Comparison of ENCODE assay signal across 25 cellular contexts in genomic region chr1:185363205-185363604, GRCh38. TPM values are rescaled to one million over a fixed set of nuclear protein-coding genes. Genes with fewer than 3 reads are reported as not detected.
A peak's percentile ranks its signal among the peaks of the same experiment; 100 is the strongest.
DNase-seq lines count a peak whose midpoint lies in the region; ATAC-seq and TF ChIP-seq lines count a peak whose summit lies in the region.
"Had no signal": no experiment of that assay in that cellular context is flagged by ENCODE, and none has a peak within 500 bp of the region (broad histone marks: within the 10 kb centered on the region; RNA-seq: fewer than 3 reads in every experiment).

No MANE protein-coding gene starts in this region.

- peaks cover 47% of the 10 kb centered on the region for H3K9me3 Mint-ChIP-seq in T-helper 1 cell treated with Interleukin-12 subunit alpha and Interleukin-12 subunit beta and Interleukin-4 antibody, amounts not matched to agents 30 μg/mL and 1 μg/mL, for 36 hours
- H3K9me3 Mint-ChIP-seq in chondrocyte (ENCODE audit: low read depth): peaks cover 30% of the 10 kb centered on the region
- peaks cover 7 to 8% of the 10 kb centered on the region in 2 donors for H3K9me3 Mint-ChIP-seq in activated T-cell treated with anti-CD3 and anti-CD28 coated beads, Interleukin-2, amount 50 U/mL, for 72 hours

- no peaks in the 10 kb centered on the region for H3K27me3 Mint-ChIP-seq in T-helper 1 cell treated with Interleukin-12 subunit alpha and Interleukin-12 subunit beta and Interleukin-4 antibody, amounts not matched to agents 30 μg/mL and 1 μg/mL, for 36 hours (ENCODE audit: low read depth)
- no peaks in the 10 kb centered on the region for H3K27me3 Mint-ChIP-seq in chondrocyte (ENCODE audit: low read depth)
- H3K27me3 Mint-ChIP-seq in activated T-cell treated with anti-CD3 and anti-CD28 coated beads, Interleukin-2, amount 50 U/mL, for 72 hours (ENCODE audit: low read depth): no peaks in the 10 kb centered on the region
- H3K27me3 Mint-ChIP-seq: B cell had no signal

- no peak overlapping the region for H3K9ac ChIP-seq in MM.1S (ENCODE audit: low read length)
- H3K9ac ChIP-seq: KMS-11, SK-N-SH had no signal

- no peaks in the 10 kb centered on the region for H3K9me2 ChIP-seq in MM.1S (replicated peaks; ENCODE audit: insufficient read depth, low read length)
- H3K9me2 ChIP-seq: SK-N-SH had no signal

- H3K27ac Mint-ChIP-seq in T-helper 1 cell treated with Interleukin-12 subunit alpha and Interleukin-12 subunit beta and Interleukin-4 antibody, amounts not matched to agents 30 μg/mL and 1 μg/mL, for 36 hours: peak overlapping the region; percentile 4
- H3K27ac Mint-ChIP-seq in chondrocyte (ENCODE audit: unreplicated experiment): peak overlapping the region; percentile 32
- H3K27ac Mint-ChIP-seq in activated T-cell treated with anti-CD3 and anti-CD28 coated beads, Interleukin-2, amount 50 U/mL, for 72 hours: no peak overlapping the region
- H3K27ac Mint-ChIP-seq: B cell; CD8-positive, alpha-beta T cell; IgD-negative memory B cell had no signal

- peaks cover 38% of the 10 kb centered on the region for H3K36me3 Mint-ChIP-seq in T-helper 1 cell treated with Interleukin-12 subunit alpha and Interleukin-12 subunit beta and Interleukin-4 antibody, amounts not matched to agents 30 μg/mL and 1 μg/mL, for 36 hours (ENCODE audit: low read depth)
- peaks cover 7% of the 10 kb centered on the region for H3K36me3 Mint-ChIP-seq in chondrocyte (ENCODE audit: low read depth)
- H3K36me3 Mint-ChIP-seq in activated T-cell treated with anti-CD3 and anti-CD28 coated beads, Interleukin-2, amount 50 U/mL, for 72 hours (ENCODE audit: insufficient read depth in 2 of 2): peaks cover 9% of the 10 kb centered on the region in 2 donors
- H3K36me3 Mint-ChIP-seq: CD8-positive, alpha-beta T cell; IgD-negative memory B cell had no signal

- TF ChIP-seq CTCF in MM.1S (IDR thresholded peaks at IDR 0.05; ENCODE audit: low read length) (no peak), chondrocyte (IDR thresholded peaks at IDR 0.05) (no peak)

- H3K4me3 Mint-ChIP-seq in T-helper 1 cell treated with Interleukin-12 subunit alpha and Interleukin-12 subunit beta and Interleukin-4 antibody, amounts not matched to agents 30 μg/mL and 1 μg/mL, for 36 hours: no peak overlapping the region
- H3K4me3 Mint-ChIP-seq in chondrocyte (ENCODE audit: unreplicated experiment): no peak overlapping the region
- no peak overlapping the region for H3K4me3 Mint-ChIP-seq in activated T-cell treated with anti-CD3 and anti-CD28 coated beads, Interleukin-2, amount 50 U/mL, for 72 hours
- H3K4me3 Mint-ChIP-seq: B cell; CD8-positive, alpha-beta T cell had no signal

- H3K27ac ChIP-seq in MM.1S (ENCODE audit: low read length): no peak overlapping the region
- H3K27ac ChIP-seq: 22Rv1, C4-2B, HL-60, KMS-11 had no signal

- peaks cover 11% of the 10 kb centered on the region; the same call in 1 of the 2 replicates for H3K4me1 ChIP-seq in MM.1S (ENCODE audit: low read length)
- H3K4me1 ChIP-seq: Caco-2 had no signal

- peaks cover 9% of the 10 kb centered on the region for H3F3A ChIP-seq in MM.1S (ENCODE audit: insufficient read depth, low read length)

- no peak overlapping the region for H3K4me3 ChIP-seq in MM.1S (ENCODE audit: low read length)

- H3K4me2 ChIP-seq in MM.1S (ENCODE audit: low read depth, low read length): no peak overlapping the region
- H3K4me2 ChIP-seq: KMS-11, SK-N-SH had no signal

- H3K36me3 ChIP-seq in MM.1S (replicated peaks; ENCODE audit: insufficient read depth, low read length): no peaks in the 10 kb centered on the region

- H2AFZ ChIP-seq in MM.1S (ENCODE audit: low read length): no peak overlapping the region

- H4K20me1 ChIP-seq in MM.1S (ENCODE audit: insufficient read depth, low read length): no peaks in the 10 kb centered on the region

- peaks cover 26% of the 10 kb centered on the region for H3K27me3 ChIP-seq in MM.1S (replicated peaks; ENCODE audit: insufficient read depth, low read length)

- H3K79me2 ChIP-seq in MM.1S (ENCODE audit: low read length): no peaks in the 10 kb centered on the region

- peaks cover 20% of the 10 kb centered on the region for H3K4me1 Mint-ChIP-seq in T-helper 1 cell treated with Interleukin-12 subunit alpha and Interleukin-12 subunit beta and Interleukin-4 antibody, amounts not matched to agents 30 μg/mL and 1 μg/mL, for 36 hours (ENCODE audit: low read depth)
- peaks cover 26% of the 10 kb centered on the region for H3K4me1 Mint-ChIP-seq in chondrocyte (ENCODE audit: low read depth)
- no peaks in the 10 kb centered on the region for H3K4me1 Mint-ChIP-seq in activated T-cell treated with anti-CD3 and anti-CD28 coated beads, Interleukin-2, amount 50 U/mL, for 72 hours (ENCODE audit: low read depth)

- no peak for DNase-seq in T-helper 1 cell
- DNase-seq in MM.1S: peak; percentile 62
- DNase-seq in chondrocyte (ENCODE audit: low spot score): no peak
- DNase-seq in activated T-cell treated with anti-CD3 and anti-CD28 coated beads, Interleukin-2, amount 50 U/mL, for 72 hours: no peak
- DNase-seq in NOMO-1 treated with dmso at 0.1 percent for 144 hours (lab: John Stamatoyannopoulos, UW; ENCODE audit: unreplicated experiment): no peak
- DNase-seq: Caco-2; CD8-positive, alpha-beta T cell; DMS 273 treated with DMSO at 0.1 percent for 48 hours; DMS79; NCI-H1092; NCI-H1417 treated with DMSO at 0.1 percent for 48 hours; NCI-H187 treated with DMSO at 0.1 percent for 48 hours; NCI-H2171 treated with DMSO at 0.1 percent for 48 hours; NCI-H345; NCI-H510A treated with DMSO at 0.1 percent for 48 hours; PC-3; SK-N-SH had no signal

- no peaks in the 10 kb centered on the region for H3K9me3 ChIP-seq in MM.1S (replicated peaks; ENCODE audit: insufficient read depth, low read length)
- H3K9me3 ChIP-seq: Caco-2 had no signal

- no peak for ATAC-seq in activated T-cell treated with anti-CD3 and anti-CD28 coated beads, Interleukin-2, amount 50 U/mL, for 72 hours (replicated peaks in 1 of 2)
- no peak for ATAC-seq in GM18517 (IDR thresholded peaks at IDR 0.05; ENCODE audit: unreplicated experiment)
- ATAC-seq: CD8-positive, alpha-beta T cell; PC-3 had no signal

RNA-seq across cellular contexts. Expression of gene IVNS1ABP, which starts 46.2 kb away (rescaled TPM):
- total RNA-seq in chondrocyte: 121 to 314 TPM (median 123 TPM) in 3 replicates
- total RNA-seq in activated T-cell treated with anti-CD3 and anti-CD28 coated beads, Interleukin-2, amount 50 U/mL, for 72 hours: 100 to 1,000 TPM in 1 of 2 donors, 10 to 100 TPM in 1; 86.2 to 110 TPM
